ENCODE assay signal across 30 cellular contexts in genomic region chr12:112243255-112243965, GRCh38.
"Had no signal": no experiment of that assay in that cellular context is flagged by ENCODE, and none has a peak within 500 bp of the region (broad histone marks: within the 10 kb centered on the region; RNA-seq: fewer than 3 reads in every experiment).

No MANE protein-coding gene starts in this region.

- H3K4me3 ChIP-seq: adrenal gland, body of pancreas, cardiac muscle cell, heart left ventricle, lower lobe of right lung, mucosa of descending colon, pancreas, psoas muscle, smooth muscle cell, stomach, tibial nerve had no signal

- H3K4me1 ChIP-seq: adrenal gland, body of pancreas, heart left ventricle, lower lobe of right lung, pancreas, psoas muscle, stomach, tibial nerve had no signal

- H3K27me3 ChIP-seq: adrenal gland, body of pancreas, cardiac muscle cell, heart left ventricle, pancreas, stomach, tibial nerve had no signal

- H3K4me2 ChIP-seq: smooth muscle cell had no signal

- H3K9me3 ChIP-seq: adrenal gland, body of pancreas, heart left ventricle, lower lobe of right lung, mucosa of descending colon, pancreas, psoas muscle, stomach, tibial nerve had no signal

- H3K4me3 Mint-ChIP-seq: activated naive CD4-positive, alpha-beta T cell treated with anti-CD3 and anti-CD28 coated beads for 36 hours; activated naive CD8-positive, alpha-beta T cell treated with anti-CD3 and anti-CD28 coated beads for 36 hours; immature natural killer cell; natural killer cell treated with Interleukin-12 subunit alpha and Interleukin-12 subunit beta and Interleukin-15 and Interleukin-18, amount 100 ng/mL, for 72 hours; stimulated activated naive B cell treated with anti-CD40 and anti-IgM and Interleukin-4, amounts not matched to agents 10 μg/mL and 1 μg/mL and 100 μg/mL, for 72 hours; T-helper 2 cell treated with Interferon-gamma antibody and Interleukin-4, amounts not matched to agents 5 μg/mL and 100 μg/mL, for 36 hours had no signal

- DNase-seq: activated CD4-positive, alpha-beta T cell treated with anti-CD3 and anti-CD28 coated beads for 48 hours; activated CD4-positive, alpha-beta T cell treated with anti-CD3 and anti-CD28 coated beads, Interleukin-2, amount 50 U/mL, for 48 hours; activated CD8-positive, alpha-beta memory T cell treated with anti-CD3 and anti-CD28 coated beads for 24 hours; activated effector memory CD4-positive, alpha-beta T cell treated with anti-CD3 and anti-CD28 coated beads, Interleukin-2, amount 50 U/mL, for 16 hours; activated naive CD4-positive, alpha-beta T cell treated with anti-CD3 and anti-CD28 coated beads for 36 hours; activated naive CD8-positive, alpha-beta T cell treated with anti-CD3 and anti-CD28 coated beads for 36 hours; aorta; body of pancreas; cortex of kidney; foreskin fibroblast; heart left ventricle; immature natural killer cell; lower lobe of right lung; mesenchymal stem cell; mucosa of descending colon; pancreas; psoas muscle; stimulated activated CD4-positive, alpha-beta T cell treated with anti-CD3 and anti-CD28 coated beads, Interleukin-1b, Interleukin-23, amount 100 ng/mL, for 48 hours; stimulated activated naive B cell treated with anti-CD40 and anti-IgM and Interleukin-4, amounts not matched to agents 10 μg/mL and 1 μg/mL and 100 μg/mL, for 72 hours; stomach; T-helper 1 cell; WERI-Rb-1 had no signal

- H3K4me1 Mint-ChIP-seq: activated naive CD8-positive, alpha-beta T cell treated with anti-CD3 and anti-CD28 coated beads for 36 hours; immature natural killer cell had no signal

- H3K9me3 Mint-ChIP-seq: activated naive CD4-positive, alpha-beta T cell treated with anti-CD3 and anti-CD28 coated beads for 36 hours; activated naive CD8-positive, alpha-beta T cell treated with anti-CD3 and anti-CD28 coated beads for 36 hours; immature natural killer cell; natural killer cell treated with Interleukin-12 subunit alpha and Interleukin-12 subunit beta and Interleukin-15 and Interleukin-18, amount 100 ng/mL, for 72 hours; stimulated activated naive B cell treated with anti-CD40 and anti-IgM and Interleukin-4, amounts not matched to agents 10 μg/mL and 1 μg/mL and 100 μg/mL, for 72 hours; T-helper 2 cell treated with Interferon-gamma antibody and Interleukin-4, amounts not matched to agents 5 μg/mL and 100 μg/mL, for 36 hours had no signal

- H3K27ac ChIP-seq: adrenal gland, body of pancreas, cardiac muscle cell, heart left ventricle, lower lobe of right lung, pancreas, psoas muscle, stomach, tibial nerve, WERI-Rb-1 had no signal

- H3K27me3 Mint-ChIP-seq: activated naive CD8-positive, alpha-beta T cell treated with anti-CD3 and anti-CD28 coated beads for 36 hours; natural killer cell treated with Interleukin-12 subunit alpha and Interleukin-12 subunit beta and Interleukin-15 and Interleukin-18, amount 100 ng/mL, for 72 hours; stimulated activated naive B cell treated with anti-CD40 and anti-IgM and Interleukin-4, amounts not matched to agents 10 μg/mL and 1 μg/mL and 100 μg/mL, for 72 hours had no signal

- H3K27ac Mint-ChIP-seq: activated naive CD4-positive, alpha-beta T cell treated with anti-CD3 and anti-CD28 coated beads for 36 hours; activated naive CD8-positive, alpha-beta T cell treated with anti-CD3 and anti-CD28 coated beads for 36 hours; immature natural killer cell; natural killer cell treated with Interleukin-12 subunit alpha and Interleukin-12 subunit beta and Interleukin-15 and Interleukin-18, amount 100 ng/mL, for 72 hours; stimulated activated naive B cell treated with anti-CD40 and anti-IgM and Interleukin-4, amounts not matched to agents 10 μg/mL and 1 μg/mL and 100 μg/mL, for 72 hours; T-helper 2 cell treated with Interferon-gamma antibody and Interleukin-4, amounts not matched to agents 5 μg/mL and 100 μg/mL, for 36 hours had no signal

- ATAC-seq: activated CD4-positive, CD25-positive, alpha-beta regulatory T cell treated with anti-CD3 and anti-CD28 coated beads, Interleukin-2, amount 50 U/mL, for 24 hours; body of pancreas; heart left ventricle; left lobe of liver; lower lobe of right lung; mucosa of descending colon; natural killer cell treated with Interleukin-12 subunit alpha and Interleukin-12 subunit beta and Interleukin-15 and Interleukin-18, amount 100 ng/mL, for 72 hours; pancreas; psoas muscle; stimulated activated naive B cell treated with anti-CD40 and anti-IgM and Interleukin-4, amounts not matched to agents 10 μg/mL and 1 μg/mL and 100 μg/mL, for 72 hours had no signal
